20 cellular contexts compared by ENCODE assay signal in the genomic region with DNA sequence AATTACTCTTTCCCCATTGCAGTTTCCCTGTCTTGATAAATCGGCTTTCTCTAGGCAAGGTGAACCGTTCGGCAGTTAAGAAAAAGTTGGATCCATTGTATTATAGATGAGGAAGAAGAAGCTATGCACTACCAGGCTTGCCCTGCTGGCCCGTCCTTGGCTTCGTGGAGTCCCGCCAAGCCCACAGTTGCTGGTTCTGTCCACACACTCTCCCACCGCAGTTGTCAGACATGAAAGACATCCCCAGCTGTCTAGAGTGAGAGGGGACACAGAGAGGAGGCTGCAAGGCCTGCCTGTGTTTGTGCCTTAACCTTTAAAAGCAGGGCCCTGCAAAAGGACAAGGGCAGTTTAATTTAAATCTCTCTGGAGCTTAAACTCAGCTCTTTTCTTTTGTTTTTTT. TPM values are rescaled to one million over a fixed set of nuclear protein-coding genes. Genes with fewer than 3 reads are reported as not detected.
DNase-seq lines count a peak whose midpoint lies in the region; ATAC-seq, FAIRE-seq and TF ChIP-seq lines count a peak whose summit lies in the region.
"Had no signal": no experiment of that assay in that cellular context is flagged by ENCODE, and none has a peak within 500 bp of the region (broad histone marks: within the 10 kb centered on the region; RNA-seq: fewer than 3 reads in every experiment).

No MANE protein-coding gene starts in this region.

- POLR2A ChIA-PET in GM12878 (lab: Charles Lee): interaction anchor here (0.6 to 2.0 kb wide), 3 partner anchors 50 to 433 kb away, joined by 4 to 5 read pairs (median 4); no protein-coding TSS in a partner anchor

- H2AFZ ChIP-seq in GM23338: peak overlapping the region; percentile 56; the same call in 1 of the 2 replicates
- H2AFZ ChIP-seq in GM12878 (ENCODE audit: control insufficient read depth, low read depth, low read length): peak overlapping the region; percentile 74

- no peak overlapping the region for H3K27ac Mint-ChIP-seq in GM23338
- peak overlapping the region; percentile 51 for H3K27ac Mint-ChIP-seq in memory B cell
- H3K27ac Mint-ChIP-seq: activated naive CD4-positive, alpha-beta T cell treated with anti-CD3 and anti-CD28 coated beads, Interleukin-2, amount 50 U/mL, for 72 hours; natural killer cell treated with Interleukin-12 subunit alpha and Interleukin-12 subunit beta and Interleukin-15 and Interleukin-18, amount 100 ng/mL, for 72 hours; type B pancreatic cell had no signal

- no peak overlapping the region for H3K4me3 ChIP-seq in BLaER1 treated with 17β-estradiol and CSF1 and Interleukin-3, amounts not matched to agents 10 nM and 100 nM
- H3K4me3 ChIP-seq in GM23338 (no peak overlapping the region), GM12878 (no peak overlapping the region)
- H3K4me3 ChIP-seq: dorsolateral prefrontal cortex had no signal

- no peaks in the 10 kb centered on the region for H3K9me3 ChIP-seq in BLaER1 treated with 17β-estradiol and CSF1 and Interleukin-3, amounts not matched to agents 10 nM and 100 nM (replicated peaks in 1 of 11)
- H3K9me3 ChIP-seq in GM12878 (replicated peaks; ENCODE audit: control insufficient read depth, insufficient read depth, low read length): no peaks in the 10 kb centered on the region; the same call in 2 of the 3 replicates

- H3K36me3 Mint-ChIP-seq in GM23338 (ENCODE audit: low read depth) (no peaks in the 10 kb centered on the region), memory B cell (no peaks in the 10 kb centered on the region)
- H3K36me3 Mint-ChIP-seq: activated naive CD4-positive, alpha-beta T cell treated with anti-CD3 and anti-CD28 coated beads, Interleukin-2, amount 50 U/mL, for 72 hours; natural killer cell treated with Interleukin-12 subunit alpha and Interleukin-12 subunit beta and Interleukin-15 and Interleukin-18, amount 100 ng/mL, for 72 hours; type B pancreatic cell had no signal

- H3K27ac ChIP-seq in BLaER1 treated with 17β-estradiol and CSF1 and Interleukin-3, amounts not matched to agents 10 nM and 100 nM: peak overlapping the region in 1 of 11 experiments; percentile 21; a peak in 1 of 22 replicates
- no peak overlapping the region for H3K27ac ChIP-seq in GM23338 (ENCODE audit: low read depth)
- no peak overlapping the region for H3K27ac ChIP-seq in GM12878 (ENCODE audit: control insufficient read depth, insufficient read depth)

- TF ChIP-seq CTCF in GM23338 (conservative IDR thresholded peaks at IDR 0.05; ENCODE audit: low read depth in 2 of 2) (no peak), GM12878 (IDR thresholded peaks at IDR 0.05 in 2 of 3, conservative IDR thresholded peaks at IDR 0.05 in 1 of 3; ENCODE audit: control insufficient read depth in 2 of 3, extremely low read depth in 1 of 3, insufficient read depth in 1 of 3, low read depth in 3 of 3, low read length in 3 of 3) (no peak)

- RAD21 ChIA-PET in GM12878 (lab: Charles Lee; ENCODE audit: unreplicated experiment): interaction anchor here (1.0 to 2.2 kb wide), 7 partner anchors 9 to 395 kb away, joined by 3 to 13 read pairs (median 4); no protein-coding TSS in a partner anchor

- SMC1A ChIA-PET in GM12878 (lab: Charles Lee; ENCODE audit: uncharacterized antibody, unreplicated experiment): interaction anchor here (0.6 to 4.2 kb wide), 20 partner anchors 9 to 881 kb away, joined by 3 to 32 read pairs (median 4); a partner anchor contains a TSS

- in situ Hi-C loops in GM12878 (cut with MboI): no loop called here

- H4K20me1 ChIP-seq in BLaER1 treated with 17β-estradiol and CSF1 and Interleukin-3, amounts not matched to agents 10 nM and 100 nM: no peaks in the 10 kb centered on the region
- H4K20me1 ChIP-seq in GM23338 (replicated peaks; ENCODE audit: insufficient read depth) (no peaks in the 10 kb centered on the region), GM12878 (ENCODE audit: control insufficient read depth, insufficient read depth) (no peaks in the 10 kb centered on the region)

- H3K4me2 ChIP-seq in BLaER1 treated with 17β-estradiol and CSF1 and Interleukin-3, amounts not matched to agents 10 nM and 100 nM: peak overlapping the region in 10 of 11 experiments; percentile 10 to 58 (median 34); a peak in 11 of 22 replicates
- H3K4me2 ChIP-seq in GM23338: no peak overlapping the region
- H3K4me2 ChIP-seq in GM12878 (ENCODE audit: control insufficient read depth, insufficient read depth): peak overlapping the region; percentile 82

- no peak for TF ChIP-seq EP300 in GM12878 (IDR thresholded peaks at IDR 0.05; ENCODE audit: borderline replicate concordance in 1 of 2, control insufficient read depth in 1 of 2, low read depth in 2 of 2, low read length in 2 of 2)

- H3K4me1 Mint-ChIP-seq in GM23338 (peaks cover 32% of the 10 kb centered on the region), memory B cell (peaks cover 13% of the 10 kb centered on the region)

- H3K4me3 Mint-ChIP-seq in GM23338: no peak overlapping the region
- no peak overlapping the region for H3K4me3 Mint-ChIP-seq in memory B cell
- H3K4me3 Mint-ChIP-seq: natural killer cell treated with Interleukin-12 subunit alpha and Interleukin-12 subunit beta and Interleukin-15 and Interleukin-18, amount 100 ng/mL, for 72 hours; type B pancreatic cell had no signal

- ATAC-seq in GM23338 (peak; percentile 62), GM12878 (no peak), memory B cell (ENCODE audit: low read depth) (no peak), GM21360 (IDR thresholded peaks at IDR 0.05; ENCODE audit: unreplicated experiment) (no peak)
- ATAC-seq: activated naive CD4-positive, alpha-beta T cell treated with anti-CD3 and anti-CD28 coated beads, Interleukin-2, amount 50 U/mL, for 72 hours; natural killer cell treated with Interleukin-12 subunit alpha and Interleukin-12 subunit beta and Interleukin-15 and Interleukin-18, amount 100 ng/mL, for 72 hours; stimulated activated naive CD8-positive, alpha-beta T cell treated with anti-CD3 and anti-CD28 coated beads, Interleukin-15, Interleukin-2, amounts not matched to agents 100 U/mL and 50 U/mL, for 24 hours had no signal

- H3K9ac ChIP-seq in BLaER1 treated with 17β-estradiol and CSF1 and Interleukin-3, amounts not matched to agents 10 nM and 100 nM: no peak overlapping the region
- H3K9ac ChIP-seq in GM12878 (ENCODE audit: control insufficient read depth, insufficient read depth, low read length): no peak overlapping the region

- no peaks in the 10 kb centered on the region for H3K9me3 Mint-ChIP-seq in GM23338
- no peaks in the 10 kb centered on the region for H3K9me3 Mint-ChIP-seq in memory B cell
- H3K9me3 Mint-ChIP-seq: activated naive CD4-positive, alpha-beta T cell treated with anti-CD3 and anti-CD28 coated beads, Interleukin-2, amount 50 U/mL, for 72 hours; natural killer cell treated with Interleukin-12 subunit alpha and Interleukin-12 subunit beta and Interleukin-15 and Interleukin-18, amount 100 ng/mL, for 72 hours; type B pancreatic cell had no signal

- TF ChIP-seq RAD21 in GM12878 (IDR thresholded peaks at IDR 0.05; ENCODE audit: insufficient read depth, low read depth, low read length): no peak

- H3K9me2 ChIP-seq in GM23338 (ENCODE audit: insufficient read depth): peaks cover 10% of the 10 kb centered on the region; the same call in 1 of the 2 replicates

- TF ChIP-seq POLR2A in GM12878 (IDR thresholded peaks at IDR 0.05; ENCODE audit: low read depth, low read length): no peak

- intact Hi-C loops in GM12878 (cut with micrococcal nuclease; ENCODE audit: unreplicated experiment): no loop called here

- H3K27me3 Mint-ChIP-seq in GM23338 (ENCODE audit: insufficient read depth, low read depth, poor library complexity) (no peaks in the 10 kb centered on the region), memory B cell (no peaks in the 10 kb centered on the region)
- H3K27me3 Mint-ChIP-seq: type B pancreatic cell had no signal

- 95% methylated on average over 7 of the region's 7 CpGs for WGBS in GM12878 (ENCODE audit: insufficient coverage, insufficient replicate concordance, low lambda C conversion rate, missing lambda C conversion rate)

- no peaks in the 10 kb centered on the region for H3K27me3 ChIP-seq in BLaER1 treated with 17β-estradiol and CSF1 and Interleukin-3, amounts not matched to agents 10 nM and 100 nM
- H3K27me3 ChIP-seq in GM23338 (ENCODE audit: insufficient read depth) (no peaks in the 10 kb centered on the region), GM12878 (replicated peaks in 1 of 2; ENCODE audit: control insufficient read depth in 2 of 2, insufficient read depth in 2 of 2, low read length in 1 of 2) (no peaks in the 10 kb centered on the region)
- H3K27me3 ChIP-seq: dorsolateral prefrontal cortex had no signal

- H3K79me2 ChIP-seq in GM23338 (replicated peaks; ENCODE audit: insufficient read depth): no peaks in the 10 kb centered on the region
- H3K79me2 ChIP-seq in GM12878 (ENCODE audit: control insufficient read depth, insufficient read depth, low read length): no peaks in the 10 kb centered on the region

- peaks cover 29 to 37% (median 32%) of the 10 kb centered on the region in 10 experiments for H3K4me1 ChIP-seq in BLaER1 treated with 17β-estradiol and CSF1 and Interleukin-3, amounts not matched to agents 10 nM and 100 nM
- H3K4me1 ChIP-seq in GM23338 (ENCODE audit: insufficient read depth): peaks cover 21% of the 10 kb centered on the region
- peaks cover 36% of the 10 kb centered on the region for H3K4me1 ChIP-seq in GM12878 (ENCODE audit: control insufficient read depth, insufficient read depth, low read length)

- DNase-seq in GM23338 (ENCODE audit: low spot score) (peak; percentile 32), GM12878 (ENCODE audit: low read depth, low spot score) (no peak), memory B cell (ENCODE audit: low spot score in 2 of 2) (no peak), Kasumi-1 (lab: John Stamatoyannopoulos, UW) (no peak), NCI-H345 (lab: John Stamatoyannopoulos, UW) (no peak)
- no peak for DNase-seq in NK-92 treated with Interleukin-12 subunit alpha and Interleukin-12 subunit beta, amount 100 ng/mL, for 24 hours (lab: John Stamatoyannopoulos, UW)
- DNase-seq: activated CD8-positive, alpha-beta memory T cell treated with anti-CD3 and anti-CD28 coated beads, Interleukin-2, amount 50 U/mL, for 4 hours; AML-193; H7; KG1; NCI-H146; SHP77 treated with DMSO at 0.1 percent for 48 hours; stimulated activated naive CD8-positive, alpha-beta T cell treated with anti-CD3 and anti-CD28 coated beads, Interleukin-15, Interleukin-2, amounts not matched to agents 100 U/mL and 50 U/mL, for 24 hours had no signal

- CTCF ChIA-PET in GM12878 (lab: Yijun Ruan, JAX): interaction anchor here (0.6 to 3.3 kb wide), 10 partner anchors 8 to 394 kb away, joined by 3 to 19 read pairs (median 5); a partner anchor contains a TSS

- no peak for FAIRE-seq in GM12878 (lab: Jason Lieb, UNC)
- FAIRE-seq: bronchial epithelial cell had no signal

- H3F3A ChIP-seq in GM23338 (replicated peaks; ENCODE audit: low read depth): peaks cover 7% of the 10 kb centered on the region; the same call in 1 of the 2 replicates

- BruUV-seq in GM12878 (replicated peaks; lab: Mats Ljungman, UMichigan): no TSS peak

- no peaks in the 10 kb centered on the region for H3K36me3 ChIP-seq in BLaER1 treated with 17β-estradiol and CSF1 and Interleukin-3, amounts not matched to agents 10 nM and 100 nM
- H3K36me3 ChIP-seq in GM23338 (ENCODE audit: insufficient read depth) (no peaks in the 10 kb centered on the region), GM12878 (ENCODE audit: control insufficient read depth in 2 of 2, insufficient read depth in 2 of 2, low read length in 1 of 2) (no peaks in the 10 kb centered on the region)

RNA-seq across cellular contexts. Expression of a gene that starts 47.2 kb away (rescaled TPM):
- total RNA-seq in GM23338 (2014; rRNA removed; shearing (Covaris generic)): 9.2 and 9.7 TPM in 2 replicates
- polyA plus RNA-seq in GM23338 (2016; fragmentation: Nextera tagmentation; extraction: Ambion mirVana) (1.3 and 1.6 TPM in 2 replicates), GM12878 (2011; rRNA removed) (14.2 and 19.0 TPM in 2 replicates), GM12878 (2014; fragmentation: Illumina TruSeq; extraction: Trizol) (25.4 and 33.6 TPM in 2 replicates), GM12878 (2014; fragmentation: Nextera tagmentation; extraction: Ambion mirVana) (1 to 10 TPM; 7.5 to 9.6 TPM), GM12878 (2014; rRNA removed) (15.8 and 17.2 TPM in 2 replicates), GM12878 (2016; fragmentation: Nextera tagmentation; extraction: Ambion mirVana) (10 to 100 TPM; 18.4 to 25.0 TPM)
- 199 and 222 TPM in 2 replicates for total RNA-seq in GM12878 (2013; cell fraction: nucleolus; rRNA removed)
- total RNA-seq in GM12878 (2014; rRNA removed) (31.8 and 33.4 TPM in 2 replicates), GM12878 (2014; rRNA removed; fragmentation: Illumina TruSeq; extraction: Trizol) (37.3 and 37.5 TPM in 2 replicates), GM12878 (2021) (27.3 and 27.8 TPM in 2 replicates)
- 19.3 TPM for polyA plus RNA-seq in GM12878 (2011; ENCODE audit: low read depth)
- 8.2 and 9.4 TPM in 2 replicates for polyA plus RNA-seq in GM12878 (2011; cell fraction: cytosol; rRNA removed)
- polyA plus RNA-seq in GM12878 (2011; cell fraction: nucleus; rRNA removed): 9.0 and 10.7 TPM in 2 replicates
- 25.8 and 28.8 TPM in 2 replicates for polyA plus RNA-seq in GM12878 (2012)
- polyA minus RNA-seq in GM12878 (2011; rRNA and poly(A)+ RNA removed): 30.2 and 35.1 TPM in 2 replicates
- polyA minus RNA-seq in GM12878 (2011; cell fraction: cytosol; rRNA and poly(A)+ RNA removed): 10.1 and 10.3 TPM in 2 replicates
- polyA minus RNA-seq in GM12878 (2011; cell fraction: nucleus; rRNA and poly(A)+ RNA removed): 31.8 and 38.0 TPM in 2 replicates
